15 cellular contexts compared by ENCODE assay signal in genomic region chr7:123768493-123768892, GRCh38.
"Had no signal": no experiment of that assay in that cellular context is flagged by ENCODE, and none has a peak within 500 bp of the region (broad histone marks: within the 10 kb centered on the region; RNA-seq: fewer than 3 reads in every experiment).

No MANE protein-coding gene starts in this region.

- DNase-seq: effector memory CD4-positive, alpha-beta T cell; gastrocnemius medialis; immature natural killer cell; kidney; left cardiac atrium; left ventricle myocardium superior; naive thymus-derived CD4-positive, alpha-beta T cell; nephron progenitor cell; small intestine; stimulated activated CD4-positive, alpha-beta T cell treated with anti-CD3 and anti-CD28 coated beads, Interleukin-2, amount 100 ng/mL, for 48 hours; stimulated activated naive CD4-positive, alpha-beta T cell treated with Interleukin-2 at 50 U/mL for 16 hours; trophoblast cell had no signal

- H3K27me3 ChIP-seq: gastrocnemius medialis, right atrium auricular region had no signal

- H3K9me3 ChIP-seq: esophagus muscularis mucosa, gastrocnemius medialis, right atrium auricular region had no signal

- H3K4me3 Mint-ChIP-seq: naive thymus-derived CD4-positive, alpha-beta T cell; nephron progenitor cell had no signal

- FAIRE-seq: endometrium, kidney, small intestine had no signal

- H3K27ac Mint-ChIP-seq: immature natural killer cell, nephron progenitor cell had no signal

- ATAC-seq: gastrocnemius medialis; naive thymus-derived CD4-positive, alpha-beta T cell had no signal

- H3K4me1 Mint-ChIP-seq: immature natural killer cell had no signal

- H3K27ac ChIP-seq: esophagus muscularis mucosa, gastrocnemius medialis, right atrium auricular region had no signal

- H3K36me3 Mint-ChIP-seq: immature natural killer cell had no signal

- H3K4me1 ChIP-seq: esophagus muscularis mucosa, gastrocnemius medialis, right atrium auricular region had no signal

- H3K36me3 ChIP-seq: esophagus muscularis mucosa, gastrocnemius medialis, right atrium auricular region had no signal

- H3K4me3 ChIP-seq: esophagus muscularis mucosa, gastrocnemius medialis, right atrium auricular region had no signal
